1 cellular context compared by ENCODE assay signal in genomic region chr12:49541140-49541861, GRCh38.
TF ChIP-seq lines count a peak whose summit lies in the region.

No MANE protein-coding gene starts in this region.

TF ChIP-seq in GM23338, 12 proteins besides CTCF, POLR2A, EP300 and RAD21 (continued from another document):
- TF ChIP-seq ZNF462 (CRISPR knock-in tag; IDR thresholded peaks at IDR 0.05): no peak
- TF ChIP-seq EZH2 (IDR thresholded peaks at IDR 0.05; ENCODE audit: low read depth, unreplicated experiment): peak; percentile 20
- no peak for TF ChIP-seq ZNF331 (CRISPR knock-in tag; IDR thresholded peaks at IDR 0.05; ENCODE audit: low read depth)
